Comparison of ENCODE assay signal across 29 cellular contexts in genomic region chr3:41808618-41809017, GRCh38.
"Had no signal": no experiment of that assay in that cellular context is flagged by ENCODE, and none has a peak within 500 bp of the region (broad histone marks: within the 10 kb centered on the region; RNA-seq: fewer than 3 reads in every experiment).

No MANE protein-coding gene starts in this region.

- ATAC-seq: activated CD4-positive, alpha-beta T cell treated with anti-CD3 and anti-CD28 coated beads for 36 hours; activated CD8-positive, alpha-beta T cell treated with anti-CD3 and anti-CD28 coated beads, Interleukin-2, amount 10 ng/mL, durations not matched to agents 7 days and 5 days; T-helper 17 cell had no signal

- H3K4me3 ChIP-seq: ascending aorta, Peyer's patch, SJSA1 had no signal

- H3K9ac ChIP-seq: SK-N-SH had no signal

- H3K27ac ChIP-seq: ascending aorta, Peyer's patch, SJSA1 had no signal

- H3K4me2 ChIP-seq: SK-N-SH had no signal

- FAIRE-seq: TTC549 had no signal

- DNase-seq: activated CD4-positive, alpha-beta T cell treated with anti-CD3 and anti-CD28 coated beads for 36 hours; activated CD4-positive, alpha-beta T cell treated with anti-CD3 and anti-CD28 coated beads, Interleukin-2, amount 10 ng/mL, durations not matched to agents 7 days and 5 days; activated CD4-positive, alpha-beta T cell treated with anti-CD3 and anti-CD28 coated beads, Interleukin-2, amount 50 U/mL, for 48 hours; activated CD8-positive, alpha-beta T cell treated with anti-CD3 and anti-CD28 coated beads, Interleukin-2, amount 10 ng/mL, durations not matched to agents 7 days and 5 days; activated gamma-delta T cell; activated naive CD4-positive, alpha-beta T cell treated with Interleukin-2 at 50 U/mL for 16 hours; activated naive CD8-positive, alpha-beta T cell treated with anti-CD3 and anti-CD28 coated beads, Interleukin-2, amount 10 ng/mL, durations not matched to agents 7 days and 5 days; activated T-cell treated with anti-CD3 and anti-CD28 coated beads, Interleukin-2, amount 50 U/mL, for 24 hours; amygdala; KG1; MM.1S; NCI-H1092; NCI-H1436 treated with DMSO at 0.1 percent for 48 hours; NCI-H1694 treated with DMSO at 0.1 percent for 48 hours; NCI-H2081; NCI-H2171 treated with DMSO at 0.1 percent for 48 hours; NCI-H2227 treated with DMSO at 0.1 percent for 48 hours; NCI-H446 treated with DMSO at 0.1 percent for 48 hours; NCI-H524; NCI-H69; NCI-H82; Peyer's patch; RPMI8226; SHP77 treated with DMSO at 0.1 percent for 48 hours; SK-N-SH; T-helper 17 cell had no signal

- H3K36me3 ChIP-seq: ascending aorta, Peyer's patch, SJSA1 had no signal

- H3K9me3 ChIP-seq: ascending aorta, Peyer's patch, SJSA1, SK-N-SH had no signal

- H3K27me3 ChIP-seq: ascending aorta, Peyer's patch, SJSA1 had no signal

- H3K4me1 ChIP-seq: ascending aorta, Peyer's patch had no signal
